1 cellular context compared by ENCODE assay signal in genomic region chr3:59839283-59839682, GRCh38.
TF ChIP-seq lines count a peak whose summit lies in the region.

No MANE protein-coding gene starts in this region.

TF ChIP-seq in GM12878, 131 proteins besides CTCF, POLR2A, EP300 and RAD21 (continued from another document):
- no peak for TF ChIP-seq CEBPZ (IDR thresholded peaks at IDR 0.05; ENCODE audit: low read depth, low read length)
- TF ChIP-seq CREM (IDR thresholded peaks at IDR 0.05; ENCODE audit: low read depth): no peak
- TF ChIP-seq, protein P1, sequence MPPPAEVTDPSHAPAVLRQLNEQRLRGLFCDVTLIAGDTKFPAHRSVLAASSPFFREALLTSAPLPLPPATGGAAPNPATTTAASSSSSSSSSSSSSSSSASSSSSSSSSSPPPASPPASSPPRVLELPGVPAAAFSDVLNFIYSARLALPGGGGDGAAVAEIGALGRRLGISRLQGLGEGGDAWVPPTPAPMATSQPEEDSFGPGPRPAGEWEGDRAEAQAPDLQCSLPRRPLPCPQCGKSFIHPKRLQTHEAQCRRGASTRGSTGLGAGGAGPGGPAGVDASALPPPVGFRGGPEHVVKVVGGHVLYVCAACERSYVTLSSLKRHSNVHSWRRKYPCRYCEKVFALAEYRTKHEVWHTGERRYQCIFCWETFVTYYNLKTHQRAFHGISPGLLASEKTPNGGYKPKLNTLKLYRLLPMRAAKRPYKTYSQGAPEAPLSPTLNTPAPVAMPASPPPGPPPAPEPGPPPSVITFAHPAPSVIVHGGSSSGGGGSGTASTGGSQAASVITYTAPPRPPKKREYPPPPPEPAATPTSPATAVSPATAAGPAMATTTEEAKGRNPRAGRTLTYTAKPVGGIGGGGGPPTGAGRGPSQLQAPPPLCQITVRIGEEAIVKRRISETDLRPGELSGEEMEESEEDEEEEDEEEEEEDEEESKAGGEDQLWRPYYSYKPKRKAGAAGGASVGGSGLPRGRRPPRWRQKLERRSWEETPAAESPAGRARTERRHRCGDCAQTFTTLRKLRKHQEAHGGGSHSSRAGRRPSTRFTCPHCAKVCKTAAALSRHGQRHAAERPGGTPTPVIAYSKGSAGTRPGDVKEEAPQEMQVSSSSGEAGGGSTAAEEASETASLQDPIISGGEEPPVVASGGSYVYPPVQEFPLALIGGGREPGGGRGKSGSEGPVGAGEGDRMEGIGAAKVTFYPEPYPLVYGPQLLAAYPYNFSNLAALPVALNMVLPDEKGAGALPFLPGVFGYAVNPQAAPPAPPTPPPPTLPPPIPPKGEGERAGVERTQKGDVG (CRISPR knock-in tag; IDR thresholded peaks at IDR 0.05): no peak
- TF ChIP-seq POU2F2 (IDR thresholded peaks at IDR 0.05; ENCODE audit: borderline replicate concordance, low read depth, low read length): no peak
- no peak for TF ChIP-seq SUZ12 (IDR thresholded peaks at IDR 0.05; ENCODE audit: unreplicated experiment)
- TF ChIP-seq MTA3 (IDR thresholded peaks at IDR 0.05; ENCODE audit: borderline replicate concordance, low read length): no peak
- no peak for TF ChIP-seq DPF2 (IDR thresholded peaks at IDR 0.05)
- no peak for TF ChIP-seq NR2F1 (conservative IDR thresholded peaks at IDR 0.05)
- TF ChIP-seq HDAC6 (IDR thresholded peaks at IDR 0.05; ENCODE audit: unreplicated experiment): no peak
- TF ChIP-seq BHLHE40 (IDR thresholded peaks at IDR 0.05; ENCODE audit: borderline replicate concordance in 1 of 2, low read depth in 2 of 2, low read length in 1 of 2): no peak
- no peak for TF ChIP-seq ZBTB33 (IDR thresholded peaks at IDR 0.05)
- TF ChIP-seq PRDM15 (CRISPR knock-in tag; IDR thresholded peaks at IDR 0.05): no peak
TF ChIP-seq in GM12878: peak in this region for 0.
